In genomic region chr11:16000065-16000464, GRCh38 we compare ENCODE assay signal across 16 cellular contexts.
A peak's percentile ranks its signal among the peaks of the same experiment; 100 is the strongest.
DNase-seq lines count a peak whose midpoint lies in the region; ATAC-seq and TF ChIP-seq lines count a peak whose summit lies in the region.
"Had no signal": no experiment of that assay in that cellular context is flagged by ENCODE, and none has a peak within 500 bp of the region (broad histone marks: within the 10 kb centered on the region; RNA-seq: fewer than 3 reads in every experiment).

No MANE protein-coding gene starts in this region.

- ATAC-seq in lower lobe of right lung (no peak), HG03108 (IDR thresholded peaks at IDR 0.05; ENCODE audit: unreplicated experiment) (no peak)
- ATAC-seq: stimulated activated naive CD8-positive, alpha-beta T cell treated with anti-CD3 and anti-CD28 coated beads, Interleukin-15, Interleukin-2, amounts not matched to agents 100 U/mL and 50 U/mL, for 24 hours had no signal

- no peaks in the 10 kb centered on the region for H3K9me3 Mint-ChIP-seq in chondrocyte (ENCODE audit: low read depth)

- H3K4me3 Mint-ChIP-seq in chondrocyte (ENCODE audit: unreplicated experiment): no peak overlapping the region

- H3K4me1 ChIP-seq in lower lobe of right lung: peaks cover 22% of the 10 kb centered on the region
- H3K4me1 ChIP-seq: adrenal gland had no signal

- no peak overlapping the region for H3K4me3 ChIP-seq in lower lobe of right lung
- H3K4me3 ChIP-seq: adrenal gland, dorsolateral prefrontal cortex had no signal

- intact Hi-C loops in lower lobe of right lung (cut with DNase I) (no loop called here), posterior cingulate gyrus (cut with DNase I) (no loop called here)

- H3K27me3 ChIP-seq in lower lobe of right lung (ENCODE audit: low read depth): no peaks in the 10 kb centered on the region
- H3K27me3 ChIP-seq: adrenal gland had no signal

- no peak for TF ChIP-seq CTCF in AG09319 (IDR thresholded peaks at IDR 0.05; ENCODE audit: low read depth, low read length)
- TF ChIP-seq CTCF in chondrocyte (IDR thresholded peaks at IDR 0.05): no peak
- no peak for TF ChIP-seq CTCF in lower lobe of right lung (IDR thresholded peaks at IDR 0.05)

- peaks cover 30% of the 10 kb centered on the region for H3K4me1 Mint-ChIP-seq in chondrocyte (ENCODE audit: low read depth)

- H3K9me3 ChIP-seq in lower lobe of right lung: no peaks in the 10 kb centered on the region
- H3K9me3 ChIP-seq: adrenal gland had no signal

- peak; percentile 7 for DNase-seq in AG09319 (ENCODE audit: extremely low read depth, low read depth)
- peak; percentile 48 for DNase-seq in HS-5 (ENCODE audit: low read depth)
- no peak for DNase-seq in chondrocyte (ENCODE audit: low spot score)
- DNase-seq in lower lobe of right lung: no peak
- no peak for DNase-seq in SK-N-DZ (ENCODE audit: low spot score)
- DNase-seq in retina: no peak
- no peak for DNase-seq in posterior cingulate gyrus
- DNase-seq: activated CD4-positive, alpha-beta T cell treated with anti-CD3 and anti-CD28 coated beads, Interleukin-2, amount 50 U/mL, for 48 hours; adrenal gland; C1 segment of cervical spinal cord; dorsolateral prefrontal cortex; foreskin melanocyte; KG1; NCI-H510A; stimulated activated naive CD8-positive, alpha-beta T cell treated with anti-CD3 and anti-CD28 coated beads, Interleukin-15, Interleukin-2, amounts not matched to agents 100 U/mL and 50 U/mL, for 24 hours had no signal

- H3K27ac Mint-ChIP-seq in chondrocyte (ENCODE audit: unreplicated experiment): peak overlapping the region; percentile 14

- H3K36me3 ChIP-seq in lower lobe of right lung: no peaks in the 10 kb centered on the region
- H3K36me3 ChIP-seq: adrenal gland had no signal

- no peaks in the 10 kb centered on the region for H3K36me3 Mint-ChIP-seq in chondrocyte (ENCODE audit: low read depth)

- peak overlapping the region; percentile 13 for H3K27ac ChIP-seq in lower lobe of right lung
- H3K27ac ChIP-seq: adrenal gland, dorsolateral prefrontal cortex had no signal

- no peaks in the 10 kb centered on the region for H3K27me3 Mint-ChIP-seq in chondrocyte (ENCODE audit: low read depth)

Comparison
In these comparisons a context has a peak if more than half of its experiments do, and no peak if none do; other contexts are left out.
1. DNase-seq: peak in AG09319 (single experiment) and HS-5 (single experiment); none in chondrocyte (single experiment), lower lobe of right lung (single experiment), SK-N-DZ (single experiment), retina (single experiment) and posterior cingulate gyrus (0 of 10).